Comparison of ENCODE assay signal across 23 cellular contexts in genomic region chr4:92050875-92051274, GRCh38.
"Had no signal": no experiment of that assay in that cellular context is flagged by ENCODE, and none has a peak within 500 bp of the region (broad histone marks: within the 10 kb centered on the region; RNA-seq: fewer than 3 reads in every experiment).

No MANE protein-coding gene starts in this region.

- H3K9me3 ChIP-seq: MG63 had no signal

- DNase-seq: activated CD4-positive, alpha-beta T cell treated with anti-CD3 and anti-CD28 coated beads for 36 hours; activated CD8-positive, alpha-beta memory T cell treated with anti-CD3 and anti-CD28 coated beads, Interleukin-2, amount 50 U/mL, for 48 hours; activated CD8-positive, alpha-beta T cell treated with anti-CD3 and anti-CD28 coated beads, Interleukin-2, amount 10 ng/mL, durations not matched to agents 7 days and 5 days; activated effector memory CD4-positive, alpha-beta T cell treated with anti-CD3 and anti-CD28 coated beads, Interleukin-2, amount 50 U/mL, for 16 hours; activated naive CD4-positive, alpha-beta T cell treated with Interleukin-2 at 50 U/mL for 16 hours; activated naive CD8-positive, alpha-beta T cell treated with anti-CD3 and anti-CD28 coated beads, Interleukin-2, amount 50 U/mL, for 24 hours; activated T-cell treated with anti-CD3 and anti-CD28 coated beads, Interleukin-2, amount 50 U/mL, for 1 hour; amygdala; brain microvascular endothelial cell; caudate nucleus; MG63; NCI-H1105; NCI-H1436; NCI-H1694 treated with DMSO at 0.1 percent for 48 hours; NCI-H2029 treated with DMSO at 0.1 percent for 48 hours; NCI-H524; PC-9; SHP77 treated with DMSO at 0.1 percent for 48 hours; T-helper 17 cell; T-helper 9 cell; WERI-Rb-1 had no signal

- H3K27ac ChIP-seq: brain microvascular endothelial cell, KMS-11, PC-9, WERI-Rb-1 had no signal

- ATAC-seq: activated CD4-positive, alpha-beta T cell treated with anti-CD3 and anti-CD28 coated beads for 36 hours; activated CD8-positive, alpha-beta T cell treated with anti-CD3 and anti-CD28 coated beads, Interleukin-2, amount 10 ng/mL, durations not matched to agents 7 days and 5 days; activated naive CD4-positive, alpha-beta T cell treated with anti-CD3 and anti-CD28 coated beads, Interleukin-2, amount 50 U/mL, for 72 hours; activated naive CD8-positive, alpha-beta T cell treated with anti-CD3 and anti-CD28 coated beads, Interleukin-2, amount 50 U/mL, for 24 hours; T-helper 17 cell had no signal

- H3K4me3 ChIP-seq: MG63, PC-9 had no signal

- H3K36me3 ChIP-seq: brain microvascular endothelial cell, MG63, WERI-Rb-1 had no signal

- H3K27me3 ChIP-seq: brain microvascular endothelial cell, MG63 had no signal
